Comparison of ENCODE assay signal across 1 cellular context in genomic region chr2:52115750-52116149, GRCh38.
TF ChIP-seq lines count a peak whose summit lies in the region.

No MANE protein-coding gene starts in this region.

TF ChIP-seq in HCT116, 20 proteins besides CTCF, POLR2A, EP300 and RAD21 (continued from another document):
- TF ChIP-seq, protein P1, sequence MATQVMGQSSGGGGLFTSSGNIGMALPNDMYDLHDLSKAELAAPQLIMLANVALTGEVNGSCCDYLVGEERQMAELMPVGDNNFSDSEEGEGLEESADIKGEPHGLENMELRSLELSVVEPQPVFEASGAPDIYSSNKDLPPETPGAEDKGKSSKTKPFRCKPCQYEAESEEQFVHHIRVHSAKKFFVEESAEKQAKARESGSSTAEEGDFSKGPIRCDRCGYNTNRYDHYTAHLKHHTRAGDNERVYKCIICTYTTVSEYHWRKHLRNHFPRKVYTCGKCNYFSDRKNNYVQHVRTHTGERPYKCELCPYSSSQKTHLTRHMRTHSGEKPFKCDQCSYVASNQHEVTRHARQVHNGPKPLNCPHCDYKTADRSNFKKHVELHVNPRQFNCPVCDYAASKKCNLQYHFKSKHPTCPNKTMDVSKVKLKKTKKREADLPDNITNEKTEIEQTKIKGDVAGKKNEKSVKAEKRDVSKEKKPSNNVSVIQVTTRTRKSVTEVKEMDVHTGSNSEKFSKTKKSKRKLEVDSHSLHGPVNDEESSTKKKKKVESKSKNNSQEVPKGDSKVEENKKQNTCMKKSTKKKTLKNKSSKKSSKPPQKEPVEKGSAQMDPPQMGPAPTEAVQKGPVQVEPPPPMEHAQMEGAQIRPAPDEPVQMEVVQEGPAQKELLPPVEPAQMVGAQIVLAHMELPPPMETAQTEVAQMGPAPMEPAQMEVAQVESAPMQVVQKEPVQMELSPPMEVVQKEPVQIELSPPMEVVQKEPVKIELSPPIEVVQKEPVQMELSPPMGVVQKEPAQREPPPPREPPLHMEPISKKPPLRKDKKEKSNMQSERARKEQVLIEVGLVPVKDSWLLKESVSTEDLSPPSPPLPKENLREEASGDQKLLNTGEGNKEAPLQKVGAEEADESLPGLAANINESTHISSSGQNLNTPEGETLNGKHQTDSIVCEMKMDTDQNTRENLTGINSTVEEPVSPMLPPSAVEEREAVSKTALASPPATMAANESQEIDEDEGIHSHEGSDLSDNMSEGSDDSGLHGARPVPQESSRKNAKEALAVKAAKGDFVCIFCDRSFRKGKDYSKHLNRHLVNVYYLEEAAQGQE (IDR thresholded peaks at IDR 0.05; ENCODE audit: low read depth): no peak
- TF ChIP-seq CBX3 (IDR thresholded peaks at IDR 0.05; ENCODE audit: low read depth) (no peak), TCF7L2 (IDR thresholded peaks at IDR 0.05; ENCODE audit: borderline replicate concordance, extremely low read depth, insufficient read depth, insufficient read length) (no peak), YY1 (IDR thresholded peaks at IDR 0.05; ENCODE audit: extremely low read depth, insufficient replicate concordance, low read depth, low read length) (no peak), EGR1 (IDR thresholded peaks at IDR 0.05; ENCODE audit: low read depth) (no peak), SIN3A (IDR thresholded peaks at IDR 0.05; ENCODE audit: low read depth) (no peak), CEBPB (IDR thresholded peaks at IDR 0.05; ENCODE audit: low read depth) (no peak)
